ENCODE assay signal across 29 cellular contexts in the genomic region with DNA sequence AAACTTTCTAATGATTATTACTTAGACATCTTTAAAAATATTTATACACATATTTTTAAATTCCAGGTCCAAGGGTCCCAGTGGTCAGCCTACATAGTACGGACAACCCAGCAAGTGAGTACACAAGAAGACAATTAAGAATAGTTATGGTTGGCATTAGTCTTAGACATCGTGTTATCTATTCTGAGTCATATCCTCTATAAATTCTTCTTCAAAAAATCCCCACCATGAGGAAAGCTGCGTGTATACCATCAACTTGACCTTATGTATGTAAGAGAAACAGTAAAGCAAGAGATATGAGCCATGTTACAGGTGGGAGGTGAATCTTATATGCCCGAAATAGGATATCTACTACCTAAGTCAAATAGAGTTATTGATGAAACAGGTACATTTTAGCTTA.
"Had no signal": no experiment of that assay in that cellular context is flagged by ENCODE, and none has a peak within 500 bp of the region (broad histone marks: within the 10 kb centered on the region; RNA-seq: fewer than 3 reads in every experiment).

No MANE protein-coding gene starts in this region.

- H3K9me3 ChIP-seq: ascending aorta had no signal

- H3K27me3 ChIP-seq: ascending aorta, cardiac muscle cell had no signal

- ATAC-seq: activated CD8-positive, alpha-beta memory T cell treated with anti-CD3 and anti-CD28 coated beads, Interleukin-2, amount 10 ng/mL, durations not matched to agents 7 days and 5 days; activated CD8-positive, alpha-beta T cell treated with anti-CD3 and anti-CD28 coated beads, Interleukin-2, amount 10 ng/mL, durations not matched to agents 7 days and 5 days; activated naive CD8-positive, alpha-beta T cell treated with anti-CD3 and anti-CD28 coated beads, Interleukin-2, amount 50 U/mL, for 24 hours had no signal

- H3K27ac ChIP-seq: ascending aorta, cardiac muscle cell, VCaP had no signal

- DNase-seq: activated B cell treated with CpG ODN at 0.5 μM for 24 hours; activated CD4-positive, alpha-beta memory T cell treated with anti-CD3 and anti-CD28 coated beads, Interleukin-2, amount 10 ng/mL, durations not matched to agents 7 days and 5 days; activated CD4-positive, alpha-beta T cell treated with anti-CD3 and anti-CD28 coated beads for 4 hours; activated CD4-positive, alpha-beta T cell treated with anti-CD3 and anti-CD28 coated beads, Interleukin-2, amount 10 ng/mL, durations not matched to agents 24 days and 14 days; activated CD4-positive, alpha-beta T cell treated with anti-CD3 and anti-CD28 coated beads, Interleukin-2, amount 50 U/mL, for 1 hour; activated CD4-positive, alpha-beta T cell treated with anti-CD3 and anti-CD28 coated beads, Interleukin-2, amount 50 U/mL, for 4 hours; activated CD4-positive, CD25-positive, alpha-beta regulatory T cell treated with anti-CD3 and anti-CD28 coated beads, Interleukin-2, amount 50 U/mL, for 72 hours; activated CD8-positive, alpha-beta memory T cell treated with anti-CD3 and anti-CD28 coated beads for 24 hours; activated CD8-positive, alpha-beta memory T cell treated with anti-CD3 and anti-CD28 coated beads, Interleukin-2, amount 10 ng/mL, durations not matched to agents 7 days and 5 days; activated CD8-positive, alpha-beta memory T cell treated with anti-CD3 and anti-CD28 coated beads, Interleukin-2, amount 50 U/mL, for 48 hours; activated CD8-positive, alpha-beta T cell treated with anti-CD3 and anti-CD28 coated beads, Interleukin-2, amount 10 ng/mL, durations not matched to agents 7 days and 5 days; activated effector memory CD4-positive, alpha-beta T cell treated with Interleukin-2 at 50 U/mL for 16 hours; activated gamma-delta T cell; activated naive CD4-positive, alpha-beta T cell treated with anti-CD3 and anti-CD28 coated beads, Interleukin-2, amount 10 ng/mL, durations not matched to agents 7 days and 5 days; activated naive CD4-positive, alpha-beta T cell treated with Interleukin-2 at 50 U/mL for 16 hours; activated naive CD8-positive, alpha-beta T cell treated with anti-CD3 and anti-CD28 coated beads, Interleukin-2, amount 10 ng/mL, durations not matched to agents 7 days and 5 days; activated naive CD8-positive, alpha-beta T cell treated with anti-CD3 and anti-CD28 coated beads, Interleukin-2, amount 50 U/mL, for 24 hours; activated T-cell treated with anti-CD3 and anti-CD28 coated beads, Interleukin-2, amount 50 U/mL, for 24 hours; activated T-cell treated with anti-CD3 and anti-CD28 coated beads, Interleukin-2, amount 50 U/mL, for 48 hours; amygdala; anterior cingulate cortex; caudate nucleus; cerebellar nuclear complex; T-helper 1 cell; T-helper 2 cell; T-helper 9 cell had no signal

- H3K4me1 ChIP-seq: ascending aorta had no signal

- H3K36me3 ChIP-seq: ascending aorta, cardiac muscle cell had no signal

- H3K4me3 ChIP-seq: ascending aorta, cardiac muscle cell had no signal
